In genomic region chr4:28948501-28948900, GRCh38 we compare ENCODE assay signal across 24 cellular contexts.
DNase-seq lines count a peak whose midpoint lies in the region; TF ChIP-seq lines count a peak whose summit lies in the region.
"Had no signal": no experiment of that assay in that cellular context is flagged by ENCODE, and none has a peak within 500 bp of the region (broad histone marks: within the 10 kb centered on the region; RNA-seq: fewer than 3 reads in every experiment).

No MANE protein-coding gene starts in this region.

- H2AFZ ChIP-seq in MM.1S (ENCODE audit: low read length) = no peak overlapping the region

- H3K4me3 ChIP-seq in adipocyte (ENCODE audit: low read length) = no peak overlapping the region
- no peak overlapping the region for H3K4me3 ChIP-seq in fibroblast of mammary gland (ENCODE audit: control insufficient read depth, low read depth, low read length)
- no peak overlapping the region for H3K4me3 ChIP-seq in skeletal muscle cell (ENCODE audit: low read depth, low read length)
- no peak overlapping the region for H3K4me3 ChIP-seq in MM.1S (ENCODE audit: low read length)
- no peak overlapping the region for H3K4me3 ChIP-seq in transverse colon
- H3K4me3 ChIP-seq: K562, SJCRH30 had no signal

- H3K27ac ChIP-seq in MM.1S (ENCODE audit: low read length) (no peak overlapping the region), transverse colon (no peak overlapping the region)
- H3K27ac ChIP-seq: 22Rv1, C4-2B, SJCRH30 had no signal

- 50 to 60% methylated on average over 2 of the region's 2 CpGs for WGBS in transverse colon (ENCODE audit: low coverage in 1 of 2), 2 donors

- no peak for TF ChIP-seq POLR2A in transverse colon (IDR thresholded peaks at IDR 0.05)

- H3K4me1 ChIP-seq in adipocyte (ENCODE audit: control insufficient read depth, insufficient read depth, low read length) = no peaks in the 10 kb centered on the region
- no peaks in the 10 kb centered on the region for H3K4me1 ChIP-seq in MM.1S (ENCODE audit: low read length)
- H3K4me1 ChIP-seq in transverse colon = no peaks in the 10 kb centered on the region

- no peaks in the 10 kb centered on the region for H3K36me3 ChIP-seq in adipocyte (ENCODE audit: control insufficient read depth, insufficient read depth, low read length, severe bottlenecking)
- no peaks in the 10 kb centered on the region for H3K36me3 ChIP-seq in MM.1S (replicated peaks; ENCODE audit: insufficient read depth, low read length)
- H3K36me3 ChIP-seq in transverse colon = no peaks in the 10 kb centered on the region
- H3K36me3 ChIP-seq: SJCRH30 had no signal

- DNase-seq in GM03348 (ENCODE audit: low spot score) = peak; percentile 5
- peak; percentile 47 for DNase-seq in adipocyte (ENCODE audit: low read depth)
- DNase-seq in fibroblast of mammary gland (ENCODE audit: low read depth) = peak; percentile 21
- peak; percentile 0 for DNase-seq in skeletal muscle cell (ENCODE audit: low read depth)
- no peak for DNase-seq in ecto neural progenitor cell (ENCODE audit: low spot score)
- DNase-seq in MM.1S = no peak
- no peak for DNase-seq in transverse colon
- no peak for DNase-seq in midbrain (lab: John Stamatoyannopoulos, UW)
- DNase-seq: CD8-positive, alpha-beta T cell; DMS79 treated with DMSO at 0.1 percent for 48 hours; GF-D8; Kasumi-1; NCI-H1105 treated with DMSO at 0.1 percent for 48 hours; NCI-H146; NCI-H1930; NCI-H2107; NCI-H446; NCI-H524 treated with DMSO at 0.1 percent for 48 hours; NCI-H774; PC-3; SJCRH30 had no signal

- no peaks in the 10 kb centered on the region for H3K79me2 ChIP-seq in MM.1S (ENCODE audit: low read length)

- no peaks in the 10 kb centered on the region for H4K20me1 ChIP-seq in MM.1S (ENCODE audit: insufficient read depth, low read length)

- intact Hi-C loops in transverse colon (cut with DNase I; ENCODE audit: low total_unique reads) = no loop called here

- no peak for TF ChIP-seq CTCF in fibroblast of mammary gland (conservative IDR thresholded peaks at IDR 0.05; ENCODE audit: control insufficient read depth, insufficient read depth, low read depth, low read length)
- TF ChIP-seq CTCF in MM.1S (IDR thresholded peaks at IDR 0.05; ENCODE audit: low read length) = no peak
- no peak for TF ChIP-seq CTCF in transverse colon (IDR thresholded peaks at IDR 0.05)

- H3K9me3 ChIP-seq in adipocyte (ENCODE audit: control insufficient read depth, low read length) = no peaks in the 10 kb centered on the region
- no peaks in the 10 kb centered on the region for H3K9me3 ChIP-seq in MM.1S (replicated peaks; ENCODE audit: insufficient read depth, low read length)
- H3K9me3 ChIP-seq in transverse colon = peaks cover 0 to 4% of the 10 kb centered on the region in 2 donors
- H3K9me3 ChIP-seq: SJCRH30 had no signal

- no peaks in the 10 kb centered on the region for H3K9me2 ChIP-seq in MM.1S (replicated peaks; ENCODE audit: insufficient read depth, low read length)

- in situ Hi-C loops in transverse colon (cut with MboI; ENCODE audit: low pct_ligation_motif_present in 1 of 4, low pct_unique_long_range_greater_than_20kb in 1 of 4, low sequenced_read_pairs in 3 of 4) = no loop called here

- H3K27me3 ChIP-seq in adipocyte (replicated peaks; ENCODE audit: control insufficient read depth, insufficient read depth, low read length) = no peaks in the 10 kb centered on the region
- H3K27me3 ChIP-seq in MM.1S (replicated peaks; ENCODE audit: insufficient read depth, low read length) = no peaks in the 10 kb centered on the region
- no peaks in the 10 kb centered on the region for H3K27me3 ChIP-seq in transverse colon
- H3K27me3 ChIP-seq: SJCRH30 had no signal

- no peaks in the 10 kb centered on the region for H3F3A ChIP-seq in MM.1S (ENCODE audit: insufficient read depth, low read length)

- no peak overlapping the region for H3K4me2 ChIP-seq in MM.1S (ENCODE audit: low read depth, low read length)

- H3K9ac ChIP-seq in adipocyte (ENCODE audit: low read length) (no peak overlapping the region), MM.1S (ENCODE audit: low read length) (no peak overlapping the region)

- TF ChIP-seq EP300 in transverse colon (IDR thresholded peaks at IDR 0.05; ENCODE audit: low read depth) = no peak

Comparison
In these comparisons a context has a peak if more than half of its experiments do, and no peak if none do; other contexts are left out.
1. DNase-seq: peak in GM03348 (single experiment), adipocyte (single experiment), fibroblast of mammary gland (single experiment) and skeletal muscle cell (single experiment); none in ecto neural progenitor cell (single experiment), MM.1S (single experiment), transverse colon (single experiment) and midbrain (single experiment).